ENCODE assay signal across 1 cellular context in genomic region chr6:167933847-167934246, GRCh38.
TF ChIP-seq lines count a peak whose summit lies in the region.

No MANE protein-coding gene starts in this region.

TF ChIP-seq in K562, 482 proteins besides CTCF, POLR2A, EP300 and RAD21 (continued from another document):
- TF ChIP-seq ZNF512 (tag; IDR thresholded peaks at IDR 0.05) (no peak), PTTG1 (tag; IDR thresholded peaks at IDR 0.05; ENCODE audit: low read depth) (no peak), ZNF175 (CRISPR knock-in tag; IDR thresholded peaks at IDR 0.05; ENCODE audit: low read depth) (no peak), NFE2 (IDR thresholded peaks at IDR 0.05; ENCODE audit: low read depth) (peak; percentile 52; the same call in 1 of the 2 replicates), C11orf30 (IDR thresholded peaks at IDR 0.05; ENCODE audit: low read depth) (peak; percentile 47), ELF2 (CRISPR knock-in tag; IDR thresholded peaks at IDR 0.05) (no peak), ZNF316 (IDR thresholded peaks at IDR 0.05) (peak; percentile 55)
